8 cellular contexts compared by ENCODE assay signal in the genomic region with DNA sequence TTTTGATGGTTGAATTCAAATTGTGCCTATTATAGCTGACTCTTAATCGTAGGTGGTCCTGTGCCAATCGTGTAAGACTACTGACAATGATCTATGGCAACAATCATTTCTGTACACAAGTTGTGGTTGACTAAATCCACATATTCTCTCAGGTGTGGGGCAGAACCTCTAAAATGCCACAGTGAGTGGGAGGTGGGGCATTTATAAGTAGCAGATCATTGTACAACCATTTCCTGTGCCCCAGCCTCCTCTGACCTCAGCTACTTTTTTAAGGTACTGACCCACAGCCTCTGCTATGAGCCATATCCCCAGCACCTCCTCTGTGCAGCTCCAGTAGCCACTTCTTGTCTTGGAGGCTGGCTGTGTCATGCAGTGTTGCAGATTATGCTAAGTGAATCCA. TPM values are rescaled to one million over a fixed set of nuclear protein-coding genes. Genes with fewer than 3 reads are reported as not detected.
DNase-seq lines count a peak whose midpoint lies in the region; ATAC-seq, FAIRE-seq and TF ChIP-seq lines count a peak whose summit lies in the region.

No MANE protein-coding gene starts in this region.

- H3K27ac ChIP-seq in A549 = no peak overlapping the region

- ATAC-seq in A549 = peak in 1 of 2 experiments; percentile 52; a peak in 3 of 6 replicates
- peak; percentile 49 for ATAC-seq in GM18873 (IDR thresholded peaks at IDR 0.05; ENCODE audit: low FRiP score, unreplicated experiment)
- ATAC-seq in HG03439 (IDR thresholded peaks at IDR 0.05; ENCODE audit: unreplicated experiment) = peak; percentile 65
- ATAC-seq in activated naive CD8-positive, alpha-beta T cell treated with anti-CD3 and anti-CD28 coated beads, Interleukin-2, amount 10 ng/mL, durations not matched to agents 7 days and 5 days (ENCODE audit: low read depth) = peak; percentile 53
- no peak for ATAC-seq in GM19035 (IDR thresholded peaks at IDR 0.05; ENCODE audit: unreplicated experiment)

- CTCF ChIA-PET in A549 (lab: Yijun Ruan, JAX) = interaction anchor here (0.7 kb wide), 1 partner anchor 15 kb away, joined by 3 read pairs; no protein-coding TSS in a partner anchor

- no peaks in the 10 kb centered on the region for H3K27me3 ChIP-seq in H7 (ENCODE audit: control insufficient read depth, insufficient read depth, low read length)

- no peak for TF ChIP-seq EP300 in A549 (IDR thresholded peaks at IDR 0.05)

- TF ChIP-seq POLR2A in A549 (IDR thresholded peaks at IDR 0.05; ENCODE audit: low read length) = no peak

- peak overlapping the region; percentile 50; the same call in 1 of the 3 replicates for H3K4me2 ChIP-seq in A549

- peaks cover 19% of the 10 kb centered on the region for H3K27me3 Mint-ChIP-seq in activated naive CD8-positive, alpha-beta T cell treated with anti-CD3 and anti-CD28 coated beads, Interleukin-2, amount 10 ng/mL, durations not matched to agents 7 days and 5 days

- no peak for FAIRE-seq in A549 (lab: Jason Lieb, UNC)

- 36% methylated on average over 2 of the region's 2 CpGs for WGBS in A549 (ENCODE audit: missing lambda C conversion rate)

- no peak overlapping the region for H3K4me3 ChIP-seq in A549
- H3K4me3 ChIP-seq in H7 (ENCODE audit: insufficient read depth, low read depth, low read length) = no peak overlapping the region

- TF ChIP-seq CTCF in A549 (IDR thresholded peaks at IDR 0.05) = no peak

- peaks cover 62% of the 10 kb centered on the region for H3K4me1 ChIP-seq in A549

- DNase-seq in A549 (ENCODE audit: low read depth in 1 of 2, low spot score in 1 of 2) (peak in 1 of 2 experiments; percentile 19), H7 (no peak), UCSD-AML1 (lab: John Stamatoyannopoulos, UW; ENCODE audit: unreplicated experiment) (no peak)
- DNase-seq in activated naive CD8-positive, alpha-beta T cell treated with anti-CD3 and anti-CD28 coated beads, Interleukin-2, amount 10 ng/mL, durations not matched to agents 7 days and 5 days = no peak
- DNase-seq in stimulated activated CD4-positive, alpha-beta T cell treated with anti-CD3 and anti-CD28 coated beads, Interleukin-4, amount 100 ng/mL, for 24 hours = peak; percentile 33

- H3K9me3 ChIP-seq in A549 = no peaks in the 10 kb centered on the region

- POLR2A ChIA-PET in A549 (lab: Yijun Ruan, JAX) = no interaction called here
- POLR2A ChIA-PET in activated naive CD8-positive, alpha-beta T cell treated with anti-CD3 and anti-CD28 coated beads, Interleukin-2, amount 10 ng/mL, durations not matched to agents 7 days and 5 days (lab: Charles Lee) = no interaction called here

- no peaks in the 10 kb centered on the region for H3K36me3 Mint-ChIP-seq in activated naive CD8-positive, alpha-beta T cell treated with anti-CD3 and anti-CD28 coated beads, Interleukin-2, amount 10 ng/mL, durations not matched to agents 7 days and 5 days

- peaks cover 21% of the 10 kb centered on the region for H3K4me1 Mint-ChIP-seq in activated naive CD8-positive, alpha-beta T cell treated with anti-CD3 and anti-CD28 coated beads, Interleukin-2, amount 10 ng/mL, durations not matched to agents 7 days and 5 days

- H3K4me3 Mint-ChIP-seq in activated naive CD8-positive, alpha-beta T cell treated with anti-CD3 and anti-CD28 coated beads, Interleukin-2, amount 10 ng/mL, durations not matched to agents 7 days and 5 days = no peak overlapping the region

- no peak overlapping the region for H3K27ac Mint-ChIP-seq in activated naive CD8-positive, alpha-beta T cell treated with anti-CD3 and anti-CD28 coated beads, Interleukin-2, amount 10 ng/mL, durations not matched to agents 7 days and 5 days

- H3K9me3 Mint-ChIP-seq in activated naive CD8-positive, alpha-beta T cell treated with anti-CD3 and anti-CD28 coated beads, Interleukin-2, amount 10 ng/mL, durations not matched to agents 7 days and 5 days = no peaks in the 10 kb centered on the region

- H3K36me3 ChIP-seq in H7 (replicated peaks; ENCODE audit: control insufficient read depth, insufficient read depth, low read length) = no peaks in the 10 kb centered on the region

- TF ChIP-seq RAD21 in A549 (conservative IDR thresholded peaks at IDR 0.05 in 1 of 2, IDR thresholded peaks at IDR 0.05 in 1 of 2) = no peak

TF ChIP-seq in A549, 52 proteins besides CTCF, POLR2A, EP300 and RAD21:
- TF ChIP-seq RNF2 (IDR thresholded peaks at IDR 0.05; ENCODE audit: borderline replicate concordance, low read depth) (no peak), JUN (IDR thresholded peaks at IDR 0.05) (no peak), MAZ (IDR thresholded peaks at IDR 0.05; ENCODE audit: borderline replicate concordance, low read depth, low read length) (no peak), PBX3 (IDR thresholded peaks at IDR 0.05) (no peak), FOSB (CRISPR knock-in tag; IDR thresholded peaks at IDR 0.05) (no peak), CHD2 (IDR thresholded peaks at IDR 0.05; ENCODE audit: low read length, partially characterized antibody) (no peak), CBX2 (IDR thresholded peaks at IDR 0.05; ENCODE audit: borderline replicate concordance, low read depth) (no peak), JUNB (IDR thresholded peaks at IDR 0.05) (no peak), EHF (CRISPR knock-in tag; IDR thresholded peaks at IDR 0.05) (no peak), ZFP36 (IDR thresholded peaks at IDR 0.05; ENCODE audit: borderline replicate concordance, partially characterized antibody) (no peak), RFX5 (IDR thresholded peaks at IDR 0.05) (no peak), EHMT2 (IDR thresholded peaks at IDR 0.05; ENCODE audit: low read depth) (no peak), SMC3 (IDR thresholded peaks at IDR 0.05) (no peak)
- TF ChIP-seq, protein P1, sequence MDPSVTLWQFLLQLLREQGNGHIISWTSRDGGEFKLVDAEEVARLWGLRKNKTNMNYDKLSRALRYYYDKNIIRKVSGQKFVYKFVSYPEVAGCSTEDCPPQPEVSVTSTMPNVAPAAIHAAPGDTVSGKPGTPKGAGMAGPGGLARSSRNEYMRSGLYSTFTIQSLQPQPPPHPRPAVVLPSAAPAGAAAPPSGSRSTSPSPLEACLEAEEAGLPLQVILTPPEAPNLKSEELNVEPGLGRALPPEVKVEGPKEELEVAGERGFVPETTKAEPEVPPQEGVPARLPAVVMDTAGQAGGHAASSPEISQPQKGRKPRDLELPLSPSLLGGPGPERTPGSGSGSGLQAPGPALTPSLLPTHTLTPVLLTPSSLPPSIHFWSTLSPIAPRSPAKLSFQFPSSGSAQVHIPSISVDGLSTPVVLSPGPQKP (IDR thresholded peaks at IDR 0.05; ENCODE audit: low read depth, low read length) = no peak

RNA-seq across cellular contexts. Expression of gene RAPH1, which starts 48.6 kb away (rescaled TPM):
- 7.3 and 11.6 TPM in 2 replicates for polyA plus RNA-seq in A549 (2011; rRNA removed)
- polyA plus RNA-seq in A549 (2012; cell fraction: cytosol; rRNA removed) = 2.4 and 2.6 TPM in 2 replicates
- 2.3 and 2.6 TPM in 2 replicates for polyA plus RNA-seq in A549 (2012; cell fraction: nucleus; rRNA removed)
- polyA plus RNA-seq in A549 (2017; fragmentation: RNase III; extraction: RNeasy Plus Mini Kit Qiagen cat#74134 plus additional on column Dnase treatment) = 5.5 to 6.9 TPM (median 6.3 TPM) in 3 replicates
- 17.1 and 17.2 TPM in 2 replicates for polyA minus RNA-seq in A549 (2011; rRNA and poly(A)+ RNA removed)
- total RNA-seq in activated naive CD8-positive, alpha-beta T cell treated with anti-CD3 and anti-CD28 coated beads, Interleukin-2, amount 10 ng/mL, durations not matched to agents 7 days and 5 days = under 1 TPM; 0.58 to 0.74 TPM
- 4.9 and 9.0 TPM in 2 replicates for total RNA-seq in H7 (2014; rRNA removed; shearing (Covaris generic))
